Comparison of ENCODE assay signal across 19 cellular contexts in the genomic region with DNA sequence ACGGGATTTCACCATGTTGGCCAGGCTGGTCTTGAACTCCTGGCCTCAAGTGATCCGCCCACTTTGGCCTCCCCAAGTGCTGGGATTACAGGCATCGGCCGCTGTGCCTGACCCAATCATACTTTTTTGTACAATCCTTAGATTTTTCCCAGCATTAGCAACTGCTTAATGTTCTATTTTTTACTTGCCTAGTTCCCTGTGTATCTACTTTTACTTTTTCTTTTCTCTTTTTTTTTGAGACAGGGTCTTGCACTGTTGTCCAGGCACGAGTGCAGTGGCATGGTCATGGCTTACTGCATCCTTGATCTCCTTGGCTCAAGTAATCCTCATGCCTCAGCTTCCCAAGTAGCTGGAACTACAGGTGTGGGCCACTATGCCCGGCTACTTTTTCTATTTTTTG. TPM values are rescaled to one million over a fixed set of nuclear protein-coding genes. Genes with fewer than 3 reads are reported as not detected.
A peak's percentile ranks its signal among the peaks of the same experiment; 100 is the strongest.
DNase-seq lines count a peak whose midpoint lies in the region; ATAC-seq, FAIRE-seq and TF ChIP-seq lines count a peak whose summit lies in the region.
"Had no signal": no experiment of that assay in that cellular context is flagged by ENCODE, and none has a peak within 500 bp of the region (broad histone marks: within the 10 kb centered on the region; RNA-seq: fewer than 3 reads in every experiment).

No MANE protein-coding gene starts in this region.

- CTCF ChIA-PET in activated naive CD4-positive, alpha-beta T cell treated with anti-CD3 and anti-CD28 coated beads for 36 hours (lab: Charles Lee): interaction anchor here (1.0 to 2.2 kb wide), 3 partner anchors 16 to 60 kb away, joined by 3 to 6 read pairs (median 5); no protein-coding TSS in a partner anchor
- CTCF ChIA-PET in K562 (lab: Yijun Ruan, JAX; ENCODE audit: low intra/inter-chr PET ratio): no interaction called here

- TF ChIP-seq POLR2A in K562 (conservative IDR thresholded peaks at IDR 0.05): no peak

- BruUV-seq in K562 (replicated peaks; lab: Mats Ljungman, UMichigan): no TSS peak

- no peaks in the 10 kb centered on the region for H3K9me1 ChIP-seq in K562 (ENCODE audit: control insufficient read depth, insufficient read depth, low read length)

- intact Hi-C loops in activated naive CD4-positive, alpha-beta T cell treated with anti-CD3 and anti-CD28 coated beads for 36 hours (cut with micrococcal nuclease): no loop called here
- intact Hi-C loops in K562 (cut with micrococcal nuclease): no loop called here
- intact Hi-C loops in psoas muscle (cut with DNase I): no loop called here

- no peak for FAIRE-seq in K562 (lab: Jason Lieb, UNC)
- FAIRE-seq: H54, TTC549 had no signal

- no peak for TF ChIP-seq RAD21 in K562 (CRISPR knock-in tag; conservative IDR thresholded peaks at IDR 0.05 in 1 of 2, IDR thresholded peaks at IDR 0.05 in 1 of 2)

- peaks cover 21% of the 10 kb centered on the region for H3K36me3 ChIP-seq in Karpas-422 (ENCODE audit: insufficient read depth, low read length)
- peaks cover 31% of the 10 kb centered on the region for H3K36me3 ChIP-seq in K562 (ENCODE audit: control insufficient read depth, insufficient read depth, low read length)
- H3K36me3 ChIP-seq in psoas muscle (ENCODE audit: insufficient read depth in 1 of 2, low read depth in 1 of 2): peaks cover 0 to 7% of the 10 kb centered on the region in 2 donors
- H3K36me3 ChIP-seq: vagina had no signal

- no peak overlapping the region for H2AFZ ChIP-seq in Karpas-422 (ENCODE audit: low read length)
- no peak overlapping the region for H2AFZ ChIP-seq in K562 (ENCODE audit: low read depth, low read length)

- POLR2A ChIA-PET in K562 (lab: Yijun Ruan, JAX): interaction anchor here (0.6 to 6.2 kb wide), 8 partner anchors 10 to 225 kb away, joined by 3 to 40 read pairs (median 4); partner anchors contain the start of genes GGA3, GRB2 and MRPS7

- H3K27me3 Mint-ChIP-seq in activated naive CD4-positive, alpha-beta T cell treated with anti-CD3 and anti-CD28 coated beads for 36 hours (ENCODE audit: low read depth): no peaks in the 10 kb centered on the region

- peak overlapping the region; percentile 86 for H3K4me3 ChIP-seq in Karpas-422 (ENCODE audit: low read length)
- H3K4me3 ChIP-seq in K562: no peak overlapping the region
- no peak overlapping the region for H3K4me3 ChIP-seq in psoas muscle
- H3K4me3 ChIP-seq: vagina had no signal

- 65% methylated on average over 6 of the region's 6 CpGs for WGBS in K562 (ENCODE audit: insufficient coverage, low coverage, missing lambda C conversion rate)
- WGBS in psoas muscle, 3 donors: 71 to 80% (median 75%) methylated on average over 6 of the region's 6 CpGs

- peak overlapping the region; percentile 78 for H3K9ac ChIP-seq in Karpas-422 (ENCODE audit: low read length)
- H3K9ac ChIP-seq in K562 (ENCODE audit: insufficient read depth in 1 of 2, low read depth in 2 of 2, low read length in 2 of 2): 0 out of 4 replicates have a peak overlapping the region, but pooled peaks of 1 of the 2 experiments have one; percentile 59

- no peak for TF ChIP-seq EP300 in K562 (IDR thresholded peaks at IDR 0.05; ENCODE audit: low read length)

- H3K4me2 ChIP-seq in Karpas-422 (ENCODE audit: low read depth, low read length, poor library complexity, severe bottlenecking) (peak overlapping the region; percentile 74), K562 (ENCODE audit: insufficient read depth, low read length) (no peak overlapping the region; the same call in 1 of the 2 replicates)

- in situ Hi-C loops in K562 (cut with MboI): no loop called here

- no peaks in the 10 kb centered on the region for H3K9me2 ChIP-seq in Karpas-422 (replicated peaks; ENCODE audit: insufficient read depth, low read length)

- H3K79me2 ChIP-seq in Karpas-422 (ENCODE audit: low read length) (peaks cover 99% of the 10 kb centered on the region), K562 (ENCODE audit: control insufficient read depth, insufficient read depth, low read length) (peaks cover 99% of the 10 kb centered on the region)

- no peak overlapping the region for H3K4me3 Mint-ChIP-seq in activated naive CD4-positive, alpha-beta T cell treated with anti-CD3 and anti-CD28 coated beads for 36 hours

- H3K4me1 ChIP-seq in Karpas-422 (ENCODE audit: low read length) (peaks cover 65% of the 10 kb centered on the region), K562 (replicated peaks in 1 of 2; ENCODE audit: control insufficient read depth in 2 of 2, insufficient read depth in 2 of 2, low read length in 2 of 2) (peaks cover 6 to 13% of the 10 kb centered on the region in 2 experiments; a peak in 4 of 5 replicates), psoas muscle (peaks cover 51% of the 10 kb centered on the region)

- H3K27me3 ChIP-seq in Karpas-422 (ENCODE audit: low read length) (no peaks in the 10 kb centered on the region), K562 (ENCODE audit: control insufficient read depth in 2 of 2, insufficient read depth in 2 of 2, low read length in 2 of 2) (no peaks in the 10 kb centered on the region), psoas muscle (ENCODE audit: insufficient read depth in 3 of 3, low read length in 2 of 3) (no peaks in the 10 kb centered on the region)
- H3K27me3 ChIP-seq: vagina had no signal

- peak overlapping the region; percentile 21 for H3K27ac Mint-ChIP-seq in activated naive CD4-positive, alpha-beta T cell treated with anti-CD3 and anti-CD28 coated beads for 36 hours
- H3K27ac Mint-ChIP-seq in activated naive CD4-positive, alpha-beta T cell treated with anti-CD3 and anti-CD28 coated beads, Interleukin-2, amount 50 U/mL, for 72 hours: peak overlapping the region in 1 of 2 donors; percentile 25

- H3K4me1 Mint-ChIP-seq in activated naive CD4-positive, alpha-beta T cell treated with anti-CD3 and anti-CD28 coated beads for 36 hours (ENCODE audit: low read depth): peaks cover 78% of the 10 kb centered on the region

- TF ChIP-seq CTCF in K562 (IDR thresholded peaks at IDR 0.05 in 2 of 3, conservative IDR thresholded peaks at IDR 0.05 in 1 of 3; ENCODE audit: insufficient read depth in 2 of 3, low read depth in 1 of 3, low read length in 3 of 3) (no peak), psoas muscle (IDR thresholded peaks at IDR 0.05) (no peak)

- peak overlapping the region; percentile 85 for H3K27ac ChIP-seq in Karpas-422 (ENCODE audit: low read length)
- no peak overlapping the region; the same call in 2 of the 3 replicates for H3K27ac ChIP-seq in K562 (ENCODE audit: extremely low read depth, low read depth, low read length)
- H3K27ac ChIP-seq in psoas muscle: peak overlapping the region; percentile 32
- H3K27ac ChIP-seq: vagina had no signal

- H4K20me1 ChIP-seq in Karpas-422 (ENCODE audit: insufficient read depth, low read depth, low read length) (peaks cover 60% of the 10 kb centered on the region), K562 (replicated peaks; ENCODE audit: control insufficient read depth, insufficient read depth, low read length) (peaks cover 24% of the 10 kb centered on the region)

- ATAC-seq in activated naive CD4-positive, alpha-beta T cell treated with anti-CD3 and anti-CD28 coated beads, Interleukin-2, amount 50 U/mL, for 72 hours: no peak
- ATAC-seq in K562: no peak
- no peak for ATAC-seq in psoas muscle
- no peak for ATAC-seq in HG03045 (IDR thresholded peaks at IDR 0.05; ENCODE audit: unreplicated experiment)
- ATAC-seq in GM18909 (IDR thresholded peaks at IDR 0.05; ENCODE audit: poor library complexity, unreplicated experiment): no peak

- no peak for DNase-seq in activated naive CD4-positive, alpha-beta T cell treated with anti-CD3 and anti-CD28 coated beads for 36 hours
- no peak for DNase-seq in activated naive CD4-positive, alpha-beta T cell treated with anti-CD3 and anti-CD28 coated beads, Interleukin-2, amount 50 U/mL, for 72 hours (ENCODE audit: low spot score in 2 of 2)
- DNase-seq in Karpas-422: no peak
- DNase-seq in K562 (ENCODE audit: extremely low read depth in 1 of 4, low spot score in 3 of 4): no peak
- no peak for DNase-seq in psoas muscle
- DNase-seq in NCI-H226: no peak
- DNase-seq: DMS79; effector CD4-positive, alpha-beta T cell; foreskin fibroblast; immature natural killer cell; NCI-H1092 treated with DMSO at 0.1 percent for 48 hours; NCI-H446 treated with DMSO at 0.1 percent for 48 hours; RPMI8226; stimulated activated CD4-positive, alpha-beta T cell treated with anti-CD3 and anti-CD28 coated beads, Interleukin-1b, Interleukin-23, amount 100 ng/mL, for 48 hours had no signal

- H3K36me3 Mint-ChIP-seq in activated naive CD4-positive, alpha-beta T cell treated with anti-CD3 and anti-CD28 coated beads for 36 hours (ENCODE audit: low read depth): peaks cover 21% of the 10 kb centered on the region
- H3K36me3 Mint-ChIP-seq in activated naive CD4-positive, alpha-beta T cell treated with anti-CD3 and anti-CD28 coated beads, Interleukin-2, amount 50 U/mL, for 72 hours: peaks cover 6 to 34% of the 10 kb centered on the region in 2 donors
- H3K36me3 Mint-ChIP-seq: immature natural killer cell had no signal

- H3K9me3 ChIP-seq in Karpas-422 (ENCODE audit: low read length): no peaks in the 10 kb centered on the region
- H3K9me3 ChIP-seq in K562 (replicated peaks; ENCODE audit: control insufficient read depth, insufficient read depth, low read depth, low read length): no peaks in the 10 kb centered on the region
- H3K9me3 ChIP-seq in psoas muscle: no peaks in the 10 kb centered on the region
- H3K9me3 ChIP-seq: vagina had no signal

- H3K9me3 Mint-ChIP-seq in activated naive CD4-positive, alpha-beta T cell treated with anti-CD3 and anti-CD28 coated beads for 36 hours: no peaks in the 10 kb centered on the region
- no peaks in the 10 kb centered on the region for H3K9me3 Mint-ChIP-seq in activated naive CD4-positive, alpha-beta T cell treated with anti-CD3 and anti-CD28 coated beads, Interleukin-2, amount 50 U/mL, for 72 hours
- H3K9me3 Mint-ChIP-seq: immature natural killer cell had no signal

RNA-seq across cellular contexts. Expression of gene GRB2, which starts 9.5 kb away (rescaled TPM):
- 100 to 1,000 TPM; 166 to 169 TPM for total RNA-seq in activated naive CD4-positive, alpha-beta T cell treated with anti-CD3 and anti-CD28 coated beads for 36 hours
- total RNA-seq in activated naive CD4-positive, alpha-beta T cell treated with anti-CD3 and anti-CD28 coated beads, Interleukin-2, amount 50 U/mL, for 72 hours: 100 to 1,000 TPM; 163 to 180 TPM
- total RNA-seq in Karpas-422 (2014; rRNA removed; shearing (Covaris generic); ENCODE audit: low replicate concordance): 106 and 193 TPM in 2 replicates
- total RNA-seq in K562 (2011; cell fraction: chromatin; rRNA removed; ENCODE audit: low replicate concordance): 67.9 and 104 TPM in 2 replicates
- 72.2 and 76.5 TPM in 2 replicates for total RNA-seq in K562 (2011; cell fraction: nucleolus; rRNA removed)
- total RNA-seq in K562 (2011; cell fraction: nucleoplasm; rRNA removed): 69.3 and 101 TPM in 2 replicates
- total RNA-seq in K562 (2014; rRNA removed) (107 and 125 TPM in 2 replicates), K562 (2014; rRNA removed; fragmentation: Illumina TruSeq; extraction: Trizol) (65.3 and 79.9 TPM in 2 replicates), K562 (2015; rRNA removed; fragmentation: Illumina TruSeq; extraction: Trizol) (70.5 and 74.3 TPM in 2 replicates), K562 (2021) (113 and 115 TPM in 2 replicates), psoas muscle (10 to 100 TPM; 49.1 to 71.6 (median 58.1) TPM)
- polyA plus RNA-seq in K562 (2011; rRNA removed) (66.8 and 136 TPM in 2 replicates), K562 (2014; fragmentation: Illumina TruSeq; extraction: Trizol) (83.5 and 84.8 TPM in 2 replicates), K562 (2014; fragmentation: Nextera tagmentation; extraction: Ambion mirVana) (10 to 100 TPM; 57.2 to 69.1 TPM), K562 (2014; rRNA removed) (85.2 and 95.1 TPM in 2 replicates), psoas muscle (10 to 100 TPM; 39.5 to 70.9 (median 66.1) TPM)
- 92.1 and 93.8 TPM in 2 replicates for polyA plus RNA-seq in K562 (2011; cell fraction: cytosol; rRNA removed)
- polyA plus RNA-seq in K562 (2011; cell fraction: nucleus; rRNA removed): 20.1 and 22.1 TPM in 2 replicates
- 69.8 and 89.1 TPM in 2 replicates for polyA plus RNA-seq in K562 (2012)
- polyA minus RNA-seq in K562 (2011; rRNA and poly(A)+ RNA removed): 32.5 and 47.6 TPM in 2 replicates
- polyA minus RNA-seq in K562 (2011; cell fraction: cytosol; rRNA and poly(A)+ RNA removed): 20.9 and 32.6 TPM in 2 replicates
- 18.7 and 28.4 TPM in 2 replicates for polyA minus RNA-seq in K562 (2011; cell fraction: nucleus; rRNA and poly(A)+ RNA removed)
